11 cellular contexts compared by ENCODE assay signal in the genomic region with DNA sequence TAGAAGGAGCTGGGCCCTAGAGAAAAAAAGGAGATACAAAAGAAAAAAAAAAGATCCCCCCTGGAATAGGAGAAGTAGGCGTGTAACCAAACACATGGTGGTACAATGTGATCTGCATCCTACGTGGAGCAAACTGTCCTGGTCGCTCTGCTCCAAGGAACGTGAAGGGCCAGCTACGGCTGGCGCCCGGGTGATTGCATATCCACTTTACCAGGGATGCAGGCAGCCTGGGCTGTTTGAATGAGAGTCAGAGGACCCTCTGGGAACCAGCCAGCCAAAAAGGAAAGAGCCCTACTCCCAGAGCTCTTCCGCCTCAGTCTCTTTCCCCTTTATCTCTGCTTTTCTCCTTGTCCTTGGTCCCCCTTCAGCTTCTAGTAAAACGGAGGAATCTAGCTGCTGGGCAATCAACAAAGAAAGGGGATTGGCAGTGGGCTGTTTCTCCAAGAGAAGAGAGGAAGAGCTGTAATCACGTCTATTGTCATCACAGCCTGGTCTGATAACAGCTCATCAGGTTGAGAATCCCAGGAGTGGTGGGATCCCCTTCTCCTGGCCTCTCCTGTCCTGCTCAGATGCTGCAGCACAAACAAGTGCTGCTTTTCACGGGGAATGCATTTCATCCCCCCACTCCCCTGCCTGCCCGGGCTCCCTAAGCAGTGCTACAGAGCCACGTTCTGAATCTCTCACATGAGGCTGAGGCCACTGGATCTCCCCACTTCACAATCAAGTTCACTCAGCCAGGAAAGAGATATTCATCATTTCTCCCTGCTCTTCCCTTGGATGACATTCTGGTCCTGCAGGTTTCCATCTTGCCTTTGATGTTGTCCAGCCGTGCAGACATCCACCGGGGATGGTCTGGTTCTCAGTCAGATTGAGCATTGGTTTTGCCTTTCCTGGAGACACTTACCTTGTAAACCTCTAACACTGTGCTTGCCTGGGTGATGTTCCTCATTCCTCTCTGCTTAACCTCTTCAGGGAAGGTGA.
"Had no signal": no experiment of that assay in that cellular context is flagged by ENCODE, and none has a peak within 500 bp of the region (broad histone marks: within the 10 kb centered on the region; RNA-seq: fewer than 3 reads in every experiment).

No MANE protein-coding gene starts in this region.

- H3K27me3 ChIP-seq: foreskin keratinocyte, pancreas had no signal

- H3K4me3 ChIP-seq: cardiac muscle cell, heart left ventricle, left ventricle myocardium inferior, pancreas, skin epidermis had no signal

- H3K4me1 ChIP-seq: foreskin keratinocyte, heart left ventricle, left ventricle myocardium inferior, pancreas had no signal

- H3K27ac ChIP-seq: cardiac muscle cell, foreskin keratinocyte, heart left ventricle, left ventricle myocardium inferior, pancreas, skin epidermis, WERI-Rb-1 had no signal

- ATAC-seq: activated CD4-positive, alpha-beta T cell treated with anti-CD3 and anti-CD28 coated beads for 36 hours; activated CD8-positive, alpha-beta T cell treated with anti-CD3 and anti-CD28 coated beads, Interleukin-2, amount 10 ng/mL, durations not matched to agents 7 days and 5 days; foreskin keratinocyte; heart left ventricle; pancreas had no signal

- DNase-seq: activated CD4-positive, alpha-beta T cell treated with anti-CD3 and anti-CD28 coated beads for 36 hours; activated CD8-positive, alpha-beta T cell treated with anti-CD3 and anti-CD28 coated beads, Interleukin-2, amount 10 ng/mL, durations not matched to agents 7 days and 5 days; activated naive CD4-positive, alpha-beta T cell treated with anti-CD3 and anti-CD28 coated beads for 36 hours; foreskin keratinocyte; heart left ventricle; left ventricle myocardium inferior; pancreas; T1000; WERI-Rb-1 had no signal

- H3K36me3 ChIP-seq: cardiac muscle cell, heart left ventricle, left ventricle myocardium inferior, pancreas, WERI-Rb-1 had no signal

- H3K9me3 ChIP-seq: pancreas had no signal
